16 cellular contexts compared by ENCODE assay signal in the genomic region with DNA sequence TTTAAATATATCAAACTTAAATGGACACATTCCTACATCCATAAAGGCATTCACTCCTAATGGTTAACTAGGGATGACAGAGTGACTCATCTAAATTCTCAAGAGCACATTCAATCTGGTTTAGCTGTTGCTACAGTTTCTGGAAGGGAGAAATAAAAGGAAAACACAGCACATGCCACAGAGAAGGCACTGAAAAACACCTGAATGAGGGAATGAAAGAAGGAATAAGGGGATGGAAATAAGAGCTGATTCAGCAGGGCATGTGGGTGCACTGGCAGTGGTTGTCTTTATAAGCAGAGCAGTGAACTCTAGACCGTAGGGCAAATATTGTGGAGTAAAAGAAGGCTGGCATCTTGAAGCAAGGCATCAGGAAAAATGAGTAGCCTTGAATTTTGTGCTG.
DNase-seq lines count a peak whose midpoint lies in the region; ATAC-seq, FAIRE-seq and TF ChIP-seq lines count a peak whose summit lies in the region.
"Had no signal": no experiment of that assay in that cellular context is flagged by ENCODE, and none has a peak within 500 bp of the region (broad histone marks: within the 10 kb centered on the region; RNA-seq: fewer than 3 reads in every experiment).

No MANE protein-coding gene starts in this region.

- no peaks in the 10 kb centered on the region for H3K27me3 ChIP-seq in HCT116 (ENCODE audit: insufficient read depth, low read length)
- H3K27me3 ChIP-seq in astrocyte (ENCODE audit: insufficient read depth, low read length), result no peaks in the 10 kb centered on the region
- H3K27me3 ChIP-seq in keratinocyte (ENCODE audit: control insufficient read depth, extremely low read depth, insufficient read depth, low read length), result no peaks in the 10 kb centered on the region
- H3K27me3 ChIP-seq: neural progenitor cell had no signal

- intact Hi-C loops in HCT116 (cut with micrococcal nuclease), result no loop called here

- H3K36me3 ChIP-seq in HCT116 (ENCODE audit: control insufficient read depth in 1 of 2, insufficient read depth in 2 of 2, low read length in 2 of 2), result no peaks in the 10 kb centered on the region; a peak in 1 of 4 replicates
- no peaks in the 10 kb centered on the region for H3K36me3 ChIP-seq in astrocyte (ENCODE audit: insufficient read depth, low read length)
- H3K36me3 ChIP-seq in keratinocyte (ENCODE audit: control insufficient read depth in 2 of 2, extremely low read depth in 1 of 2, insufficient read depth in 2 of 2, low read length in 2 of 2), result peaks cover 0 to 2% of the 10 kb centered on the region in 2 experiments
- H3K36me3 ChIP-seq: neural progenitor cell had no signal

- H4K20me1 ChIP-seq in HCT116 (ENCODE audit: insufficient read depth) (no peaks in the 10 kb centered on the region), astrocyte (ENCODE audit: insufficient read depth, low read length) (peaks cover 4% of the 10 kb centered on the region), keratinocyte (ENCODE audit: control insufficient read depth, extremely low read depth, insufficient read depth, low read length) (no peaks in the 10 kb centered on the region)

- H3K9me3 ChIP-seq in HCT116 (ENCODE audit: control insufficient read depth in 1 of 2, insufficient read depth in 1 of 2, low read depth in 1 of 2, low read length in 2 of 2) (no peaks in the 10 kb centered on the region), astrocyte (ENCODE audit: insufficient read depth, low read depth, low read length) (no peaks in the 10 kb centered on the region), keratinocyte (ENCODE audit: control insufficient read depth, low read depth, low read length) (no peaks in the 10 kb centered on the region)

- H2AFZ ChIP-seq in HCT116 (ENCODE audit: low read depth, low read length, poor library complexity, severe bottlenecking), result no peak overlapping the region
- no peak overlapping the region for H2AFZ ChIP-seq in astrocyte (ENCODE audit: low read depth, low read length)
- no peak overlapping the region for H2AFZ ChIP-seq in keratinocyte (ENCODE audit: control insufficient read depth, low read length)
- H2AFZ ChIP-seq: neural progenitor cell had no signal

- H3K4me2 ChIP-seq in HCT116 (ENCODE audit: low read length) (peak overlapping the region; percentile 26; the same call in 1 of the 2 replicates), astrocyte (ENCODE audit: low read length) (peak overlapping the region; percentile 37), keratinocyte (ENCODE audit: control insufficient read depth, extremely low read depth, insufficient read depth, low read depth, low read length) (no peak overlapping the region)
- H3K4me2 ChIP-seq: neural progenitor cell had no signal

- peak overlapping the region; percentile 82 for H3K27ac Mint-ChIP-seq in astrocyte (ENCODE audit: unreplicated experiment)
- H3K27ac Mint-ChIP-seq: neural progenitor cell, T-cell had no signal

- no peaks in the 10 kb centered on the region for H3K9me3 Mint-ChIP-seq in astrocyte (ENCODE audit: unreplicated experiment)

- no peaks in the 10 kb centered on the region for H3K9me1 ChIP-seq in keratinocyte (ENCODE audit: control insufficient read depth, extremely low read depth, insufficient read depth, low read length)

- TF ChIP-seq CTCF in HCT116 (IDR thresholded peaks at IDR 0.05 in 2 of 3, conservative IDR thresholded peaks at IDR 0.05 in 1 of 3; ENCODE audit: borderline replicate concordance in 1 of 3, insufficient read depth in 1 of 3, low read depth in 2 of 3, low read length in 2 of 3) (no peak), astrocyte (IDR thresholded peaks at IDR 0.05; ENCODE audit: insufficient read depth, low read depth, low read length) (no peak), keratinocyte (optimal IDR thresholded peaks at IDR 0.05 in 1 of 3, IDR thresholded peaks at IDR 0.05 in 1 of 3, conservative IDR thresholded peaks at IDR 0.05 in 1 of 3; ENCODE audit: extremely low read depth in 1 of 3, insufficient read depth in 2 of 3, low read length in 3 of 3) (no peak)

- H3K36me3 Mint-ChIP-seq in astrocyte (ENCODE audit: low read depth, unreplicated experiment), result peaks cover 4% of the 10 kb centered on the region

- H3K4me3 ChIP-seq in HCT116 (replicated peaks in 1 of 2; ENCODE audit: low read depth in 1 of 2, low read length in 2 of 2) (no peak overlapping the region), astrocyte (ENCODE audit: insufficient read depth, low read depth, low read length) (no peak overlapping the region), keratinocyte (ENCODE audit: control insufficient read depth in 2 of 3, extremely low read depth in 1 of 3, insufficient read depth in 2 of 3, low read depth in 1 of 3, low read length in 3 of 3) (no peak overlapping the region)
- H3K4me3 ChIP-seq: coronary artery, neural progenitor cell had no signal

- H3K4me1 Mint-ChIP-seq in astrocyte (ENCODE audit: low read depth, unreplicated experiment), result peaks cover 34% of the 10 kb centered on the region
- H3K4me1 Mint-ChIP-seq: neural progenitor cell, T-cell had no signal

- H3K9me2 ChIP-seq in HCT116 (ENCODE audit: insufficient read depth), result no peaks in the 10 kb centered on the region

- H3K4me1 ChIP-seq in HCT116 (ENCODE audit: control insufficient read depth in 1 of 2, insufficient read depth in 2 of 2, low read length in 2 of 2), result peaks cover 8 to 30% of the 10 kb centered on the region in 2 experiments; a peak in 3 of 4 replicates
- H3K4me1 ChIP-seq in astrocyte (ENCODE audit: insufficient read depth, low read length), result peaks cover 10% of the 10 kb centered on the region
- H3K4me1 ChIP-seq in keratinocyte (ENCODE audit: control insufficient read depth, extremely low read depth, insufficient read depth, low read length), result no peaks in the 10 kb centered on the region

- no peak overlapping the region for H3K4me3 Mint-ChIP-seq in astrocyte (ENCODE audit: unreplicated experiment)
- H3K4me3 Mint-ChIP-seq: neural progenitor cell, T-cell had no signal

- H3K27ac ChIP-seq in HCT116 (ENCODE audit: low read depth, low read length) (no peak overlapping the region), astrocyte (ENCODE audit: low read depth, low read length) (peak overlapping the region; percentile 43), keratinocyte (ENCODE audit: control insufficient read depth, insufficient read depth, low read length) (peak overlapping the region; percentile 23)
- H3K27ac ChIP-seq: coronary artery, neural progenitor cell had no signal

- no peaks in the 10 kb centered on the region for H3K27me3 Mint-ChIP-seq in astrocyte (ENCODE audit: low read depth, unreplicated experiment)
- H3K27me3 Mint-ChIP-seq: T-cell had no signal

- RAD21 ChIA-PET in HCT116 (lab: Charles Lee; ENCODE audit: low non-redundant PET in 1 of 2, low total read pairs in 2 of 2, uncharacterized antibody in 2 of 2, unreplicated experiment in 2 of 2), result no interaction called here

- dilution Hi-C loops in keratinocyte (cut with MboI; ENCODE audit: extremely low pct_ligation_motif_present, low sequenced_read_pairs), result no loop called here

- ATAC-seq in HCT116, result no peak
- ATAC-seq in GM21528 (IDR thresholded peaks at IDR 0.05; ENCODE audit: low FRiP score, unreplicated experiment), result no peak
- ATAC-seq: T-cell had no signal

- no peak overlapping the region for H3K9ac ChIP-seq in HCT116 (ENCODE audit: low read length)
- H3K9ac ChIP-seq in astrocyte (ENCODE audit: low read length), result peak overlapping the region; percentile 12
- H3K9ac ChIP-seq in keratinocyte (ENCODE audit: control insufficient read depth, extremely low read depth, insufficient read depth, low read length), result no peak overlapping the region
- H3K9ac ChIP-seq: neural progenitor cell had no signal

- TF ChIP-seq RAD21 in HCT116 (IDR thresholded peaks at IDR 0.05; ENCODE audit: low read depth), result no peak

- POLR2A ChIA-PET in HCT116 (lab: Charles Lee), result no interaction called here

- peak; percentile 54 for FAIRE-seq in astrocyte (lab: Jason Lieb, UNC)
- FAIRE-seq in keratinocyte (lab: Jason Lieb, UNC), result no peak

- no TSS peak for BruUV-seq in HCT116 (replicated peaks; lab: Mats Ljungman, UMichigan)

- H3K79me2 ChIP-seq in HCT116 (ENCODE audit: insufficient read depth, low read length), result no peaks in the 10 kb centered on the region
- H3K79me2 ChIP-seq in astrocyte (ENCODE audit: insufficient read depth, low read length), result no peaks in the 10 kb centered on the region
- no peaks in the 10 kb centered on the region for H3K79me2 ChIP-seq in keratinocyte (ENCODE audit: control insufficient read depth, insufficient read depth, low read length)

- CTCF ChIA-PET in HCT116 (lab: Charles Lee), result no interaction called here

- DNase-seq in A172 (ENCODE audit: low spot score) (peak; percentile 58), HCT116 (ENCODE audit: low read depth, low spot score) (no peak), astrocyte (ENCODE audit: low read depth) (peak; percentile 72), keratinocyte (ENCODE audit: low read depth, low spot score) (no peak), NCI-H524 (lab: John Stamatoyannopoulos, UW) (no peak), SK-N-DZ (ENCODE audit: low spot score) (no peak), NAMALWA (ENCODE audit: low spot score) (no peak)
- DNase-seq: activated CD4-positive, alpha-beta T cell treated with anti-CD3 and anti-CD28 coated beads, Interleukin-2, amount 50 U/mL, for 4 hours; activated gamma-delta T cell treated with Interleukin-2 at 50 U/mL for 16 hours; GF-D8; NCI-H69; stimulated activated naive CD4-positive, alpha-beta T cell treated with Interleukin-2 at 50 U/mL for 16 hours; T-cell had no signal

- TF ChIP-seq POLR2A in HCT116 (IDR thresholded peaks at IDR 0.05; ENCODE audit: borderline replicate concordance, extremely low read depth, insufficient read depth, insufficient read length), result no peak

TF ChIP-seq in HCT116, 20 proteins besides CTCF, POLR2A, EP300 and RAD21 (continues in another document):
- TF ChIP-seq TCF7L2 (IDR thresholded peaks at IDR 0.05; ENCODE audit: borderline replicate concordance, extremely low read depth, insufficient read depth, insufficient read length) (no peak), ZFX (IDR thresholded peaks at IDR 0.05) (no peak), EZH2phosphoT487 (IDR thresholded peaks at IDR 0.05; ENCODE audit: borderline replicate concordance) (no peak), EZH2 (IDR thresholded peaks at IDR 0.05) (no peak)
- TF ChIP-seq, protein P1, sequence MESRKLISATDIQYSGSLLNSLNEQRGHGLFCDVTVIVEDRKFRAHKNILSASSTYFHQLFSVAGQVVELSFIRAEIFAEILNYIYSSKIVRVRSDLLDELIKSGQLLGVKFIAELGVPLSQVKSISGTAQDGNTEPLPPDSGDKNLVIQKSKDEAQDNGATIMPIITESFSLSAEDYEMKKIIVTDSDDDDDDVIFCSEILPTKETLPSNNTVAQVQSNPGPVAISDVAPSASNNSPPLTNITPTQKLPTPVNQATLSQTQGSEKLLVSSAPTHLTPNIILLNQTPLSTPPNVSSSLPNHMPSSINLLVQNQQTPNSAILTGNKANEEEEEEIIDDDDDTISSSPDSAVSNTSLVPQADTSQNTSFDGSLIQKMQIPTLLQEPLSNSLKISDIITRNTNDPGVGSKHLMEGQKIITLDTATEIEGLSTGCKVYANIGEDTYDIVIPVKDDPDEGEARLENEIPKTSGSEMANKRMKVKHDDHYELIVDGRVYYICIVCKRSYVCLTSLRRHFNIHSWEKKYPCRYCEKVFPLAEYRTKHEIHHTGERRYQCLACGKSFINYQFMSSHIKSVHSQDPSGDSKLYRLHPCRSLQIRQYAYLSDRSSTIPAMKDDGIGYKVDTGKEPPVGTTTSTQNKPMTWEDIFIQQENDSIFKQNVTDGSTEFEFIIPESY (IDR thresholded peaks at IDR 0.05; ENCODE audit: extremely low read depth, insufficient replicate concordance, low read length), result no peak

Comparison
In these comparisons a context has a peak if more than half of its experiments do, and no peak if none do; other contexts are left out.
1. DNase-seq: peak in A172 (single experiment) and astrocyte (single experiment); none in HCT116 (single experiment), keratinocyte (single experiment), NCI-H524 (0 of 2), SK-N-DZ (single experiment) and NAMALWA (single experiment).